8 cellular contexts compared by ENCODE assay signal in genomic region chr19:2949939-2950285, GRCh38.
DNase-seq lines count a peak whose midpoint lies in the region; ATAC-seq lines count a peak whose summit lies in the region.

No MANE protein-coding gene starts in this region.

- ATAC-seq in stimulated activated memory B cell treated with anti-CD40 and anti-IgM and Interleukin-4, amounts not matched to agents 10 μg/mL and 1 μg/mL and 100 μg/mL, for 72 hours, result peak; percentile 37
- no peak for ATAC-seq in HG02610 (IDR thresholded peaks at IDR 0.05; ENCODE audit: unreplicated experiment)

- H3K4me1 ChIP-seq in iPS-20b (ENCODE audit: insufficient read depth, low read length), result no peaks in the 10 kb centered on the region; the same call in 1 of the 2 replicates

- peak overlapping the region; percentile 92 for H3K9ac ChIP-seq in iPS-20b (ENCODE audit: low read depth, low read length)

- H3K27ac Mint-ChIP-seq in activated naive CD4-positive, alpha-beta T cell treated with anti-CD3 and anti-CD28 coated beads, Interleukin-2, amount 10 ng/mL, durations not matched to agents 7 days and 5 days, result peak overlapping the region; percentile 94
- H3K27ac Mint-ChIP-seq in stimulated activated memory B cell treated with anti-CD40 and anti-IgM and Interleukin-4, amounts not matched to agents 10 μg/mL and 1 μg/mL and 100 μg/mL, for 72 hours, result peak overlapping the region; percentile 97

- peak overlapping the region; percentile 94 for H3K4me3 Mint-ChIP-seq in activated naive CD4-positive, alpha-beta T cell treated with anti-CD3 and anti-CD28 coated beads, Interleukin-2, amount 10 ng/mL, durations not matched to agents 7 days and 5 days
- peak overlapping the region; percentile 95 for H3K4me3 Mint-ChIP-seq in stimulated activated memory B cell treated with anti-CD40 and anti-IgM and Interleukin-4, amounts not matched to agents 10 μg/mL and 1 μg/mL and 100 μg/mL, for 72 hours

- H3K4me3 ChIP-seq in iPS-20b (ENCODE audit: low read length), result peak overlapping the region; percentile 94

- H3K36me3 Mint-ChIP-seq in activated naive CD4-positive, alpha-beta T cell treated with anti-CD3 and anti-CD28 coated beads, Interleukin-2, amount 10 ng/mL, durations not matched to agents 7 days and 5 days, result peaks cover 19% of the 10 kb centered on the region
- no peaks in the 10 kb centered on the region for H3K36me3 Mint-ChIP-seq in stimulated activated memory B cell treated with anti-CD40 and anti-IgM and Interleukin-4, amounts not matched to agents 10 μg/mL and 1 μg/mL and 100 μg/mL, for 72 hours

- peaks cover 44% of the 10 kb centered on the region for H3K4me1 Mint-ChIP-seq in activated naive CD4-positive, alpha-beta T cell treated with anti-CD3 and anti-CD28 coated beads, Interleukin-2, amount 10 ng/mL, durations not matched to agents 7 days and 5 days
- peaks cover 22% of the 10 kb centered on the region for H3K4me1 Mint-ChIP-seq in stimulated activated memory B cell treated with anti-CD40 and anti-IgM and Interleukin-4, amounts not matched to agents 10 μg/mL and 1 μg/mL and 100 μg/mL, for 72 hours

- H3K27ac ChIP-seq in angular gyrus (ENCODE audit: low read depth, low read length), result peak overlapping the region; percentile 96
- H3K27ac ChIP-seq in iPS-20b (ENCODE audit: low read length), result no peak overlapping the region

- no peaks in the 10 kb centered on the region for H3K9me3 Mint-ChIP-seq in activated naive CD4-positive, alpha-beta T cell treated with anti-CD3 and anti-CD28 coated beads, Interleukin-2, amount 10 ng/mL, durations not matched to agents 7 days and 5 days
- H3K9me3 Mint-ChIP-seq in stimulated activated memory B cell treated with anti-CD40 and anti-IgM and Interleukin-4, amounts not matched to agents 10 μg/mL and 1 μg/mL and 100 μg/mL, for 72 hours, result no peaks in the 10 kb centered on the region

- H3K9me3 ChIP-seq in iPS-20b (ENCODE audit: insufficient read depth, low read depth, low read length), result no peaks in the 10 kb centered on the region

- H3K27me3 Mint-ChIP-seq in activated naive CD4-positive, alpha-beta T cell treated with anti-CD3 and anti-CD28 coated beads, Interleukin-2, amount 10 ng/mL, durations not matched to agents 7 days and 5 days, result no peaks in the 10 kb centered on the region
- no peaks in the 10 kb centered on the region for H3K27me3 Mint-ChIP-seq in stimulated activated memory B cell treated with anti-CD40 and anti-IgM and Interleukin-4, amounts not matched to agents 10 μg/mL and 1 μg/mL and 100 μg/mL, for 72 hours

- H3K27me3 ChIP-seq in iPS-20b (ENCODE audit: insufficient read depth, low read length), result no peaks in the 10 kb centered on the region

- CTCF ChIA-PET in activated naive CD4-positive, alpha-beta T cell treated with anti-CD3 and anti-CD28 coated beads, Interleukin-2, amount 10 ng/mL, durations not matched to agents 7 days and 5 days (lab: Charles Lee), result interaction anchor here (0.6 to 2.5 kb wide), 14 partner anchors 13 to 302 kb away, joined by 3 to 12 read pairs (median 4); no protein-coding TSS in a partner anchor

- DNase-seq in activated naive CD4-positive, alpha-beta T cell treated with anti-CD3 and anti-CD28 coated beads, Interleukin-2, amount 10 ng/mL, durations not matched to agents 7 days and 5 days, result no peak
- DNase-seq in activated naive CD4-positive, alpha-beta T cell treated with anti-CD3 and anti-CD28 coated beads, Interleukin-2, amount 50 U/mL, for 16 hours, result no peak
- DNase-seq in Kasumi-1 (lab: John Stamatoyannopoulos, UW) (peak; percentile 33 to 61), NCI-H510A treated with DMSO at 0.1 percent for 48 hours (lab: John Stamatoyannopoulos, UW) (no peak)

- H3K36me3 ChIP-seq in iPS-20b (ENCODE audit: insufficient read depth, low read depth, low read length), result no peaks in the 10 kb centered on the region

Comparison
In these comparisons a context has a peak if more than half of its experiments do, and no peak if none do; other contexts are left out.
1. DNase-seq: peak in Kasumi-1 (2 of 2); none in activated naive CD4-positive, alpha-beta T cell treated with anti-CD3 and anti-CD28 coated beads, Interleukin-2, amount 10 ng/mL, durations not matched to agents 7 days and 5 days (single experiment), activated naive CD4-positive, alpha-beta T cell treated with anti-CD3 and anti-CD28 coated beads, Interleukin-2, amount 50 U/mL, for 16 hours (single experiment) and NCI-H510A treated with DMSO at 0.1 percent for 48 hours (single experiment).